ENCODE assay signal across 22 cellular contexts in genomic region chr3:88385090-88385489, GRCh38.
A peak's percentile ranks its signal among the peaks of the same experiment; 100 is the strongest.
DNase-seq lines count a peak whose midpoint lies in the region; ATAC-seq, FAIRE-seq and TF ChIP-seq lines count a peak whose summit lies in the region.
"Had no signal": no experiment of that assay in that cellular context is flagged by ENCODE, and none has a peak within 500 bp of the region (broad histone marks: within the 10 kb centered on the region; RNA-seq: fewer than 3 reads in every experiment).

No MANE protein-coding gene starts in this region.

- H3K27me3 ChIP-seq in GM23338 (ENCODE audit: insufficient read depth), result no peaks in the 10 kb centered on the region
- H3K27me3 ChIP-seq in KMS-11 (ENCODE audit: insufficient read depth, low read depth), result no peaks in the 10 kb centered on the region
- H3K27me3 ChIP-seq: body of pancreas, thyroid gland had no signal

- DNase-seq in GM23338 (ENCODE audit: low spot score) (peak; percentile 21), iPS DF 19.7 (ENCODE audit: low read depth, low spot score) (peak; percentile 9), glomerular visceral epithelial cell (ENCODE audit: extremely low spot score) (no peak), NCI-H2029 treated with DMSO at 0.1 percent for 48 hours (lab: John Stamatoyannopoulos, UW) (no peak), GM19239 (ENCODE audit: insufficient read length, low spot score) (no peak)
- DNase-seq: activated CD4-positive, alpha-beta T cell treated with anti-CD3 and anti-CD28 coated beads, Interleukin-2, amount 10 ng/mL, durations not matched to agents 24 days and 14 days; activated T-cell treated with anti-CD3 and anti-CD28 coated beads for 4 hours; body of pancreas; erythroblast; NCI-H187; NCI-H446 treated with DMSO at 0.1 percent for 48 hours; T1000; thyroid gland had no signal

- H3K27ac ChIP-seq in GM23338 (ENCODE audit: low read depth) (no peak overlapping the region), KMS-11 (peak overlapping the region; percentile 52; the same call in 1 of the 2 replicates)
- H3K27ac ChIP-seq: body of pancreas, prostate gland, thyroid gland had no signal

- no peak for TF ChIP-seq CTCF in GM23338 (conservative IDR thresholded peaks at IDR 0.05; ENCODE audit: low read depth in 2 of 2)
- no peak for TF ChIP-seq CTCF in KMS-11 (conservative IDR thresholded peaks at IDR 0.05; ENCODE audit: low read depth, low read length)

- no peaks in the 10 kb centered on the region for H3K79me2 ChIP-seq in GM23338 (replicated peaks; ENCODE audit: insufficient read depth)
- H3K79me2 ChIP-seq in KMS-11 (ENCODE audit: insufficient read depth, low read depth), result no peaks in the 10 kb centered on the region

- H3K36me3 Mint-ChIP-seq in GM23338 (ENCODE audit: low read depth), result no peaks in the 10 kb centered on the region
- H3K36me3 Mint-ChIP-seq: activated naive CD4-positive, alpha-beta T cell treated with anti-CD3 and anti-CD28 coated beads, Interleukin-2, amount 50 U/mL, for 72 hours; stimulated activated memory B cell treated with anti-CD40 and anti-IgM and Interleukin-4, amounts not matched to agents 10 μg/mL and 1 μg/mL and 100 μg/mL, for 72 hours had no signal

- peak; percentile 71 for ATAC-seq in GM19328 (IDR thresholded peaks at IDR 0.05; ENCODE audit: unreplicated experiment)
- no peak for ATAC-seq in GM23338
- ATAC-seq: body of pancreas; natural killer cell treated with Interleukin-12 subunit alpha and Interleukin-12 subunit beta and Interleukin-15 and Interleukin-18, amount 100 ng/mL, for 72 hours; stimulated activated memory B cell treated with anti-CD40 and anti-IgM and Interleukin-4, amounts not matched to agents 10 μg/mL and 1 μg/mL and 100 μg/mL, for 72 hours had no signal

- H3K27me3 Mint-ChIP-seq in GM23338 (ENCODE audit: insufficient read depth, low read depth, poor library complexity), result no peaks in the 10 kb centered on the region
- H3K27me3 Mint-ChIP-seq: activated CD4-positive, alpha-beta T cell treated with anti-CD3 and anti-CD28 coated beads, Interleukin-2, amount 10 ng/mL, durations not matched to agents 24 days and 14 days; B cell; dendritic cell treated with granulocyte-macrophage colony-stimulating factor and Interleukin-4, amounts not matched to agents 40 ng/mL and 50 ng/mL, for 4 days; natural killer cell treated with Interleukin-12 subunit alpha and Interleukin-12 subunit beta and Interleukin-15 and Interleukin-18, amount 100 ng/mL, for 72 hours; stimulated activated memory B cell treated with anti-CD40 and anti-IgM and Interleukin-4, amounts not matched to agents 10 μg/mL and 1 μg/mL and 100 μg/mL, for 72 hours had no signal

- peaks cover 4% of the 10 kb centered on the region; the same call in 2 of the 3 replicates for H3K4me1 Mint-ChIP-seq in GM23338
- H3K4me1 Mint-ChIP-seq: stimulated activated memory B cell treated with anti-CD40 and anti-IgM and Interleukin-4, amounts not matched to agents 10 μg/mL and 1 μg/mL and 100 μg/mL, for 72 hours had no signal

- H3K4me2 ChIP-seq in GM23338 (no peak overlapping the region), KMS-11 (peak overlapping the region; percentile 33; the same call in 1 of the 2 replicates)

- H3K4me3 ChIP-seq in GM23338, result no peak overlapping the region
- no peak overlapping the region for H3K4me3 ChIP-seq in KMS-11 (IDR thresholded peaks at IDR 0.05; ENCODE audit: insufficient read depth, low read depth, low read length)
- H3K4me3 ChIP-seq: body of pancreas, lung, prostate gland, thyroid gland had no signal

- 0 out of 3 replicates have a peak, but pooled peaks cover 3% of the 10 kb centered on the region for H3K9me3 Mint-ChIP-seq in GM23338

- no peak overlapping the region for H3K4me3 Mint-ChIP-seq in GM23338
- H3K4me3 Mint-ChIP-seq: activated CD4-positive, alpha-beta T cell treated with anti-CD3 and anti-CD28 coated beads, Interleukin-2, amount 10 ng/mL, durations not matched to agents 24 days and 14 days; B cell; dendritic cell treated with granulocyte-macrophage colony-stimulating factor and Interleukin-4, amounts not matched to agents 40 ng/mL and 50 ng/mL, for 4 days; natural killer cell treated with Interleukin-12 subunit alpha and Interleukin-12 subunit beta and Interleukin-15 and Interleukin-18, amount 100 ng/mL, for 72 hours; stimulated activated memory B cell treated with anti-CD40 and anti-IgM and Interleukin-4, amounts not matched to agents 10 μg/mL and 1 μg/mL and 100 μg/mL, for 72 hours had no signal

- H3K9ac ChIP-seq in KMS-11, result peak overlapping the region; percentile 30; the same call in 1 of the 2 replicates

- H3K27ac Mint-ChIP-seq in GM23338, result peak overlapping the region; percentile 85
- H3K27ac Mint-ChIP-seq: activated CD4-positive, alpha-beta T cell treated with anti-CD3 and anti-CD28 coated beads, Interleukin-2, amount 10 ng/mL, durations not matched to agents 24 days and 14 days; B cell; dendritic cell treated with granulocyte-macrophage colony-stimulating factor and Interleukin-4, amounts not matched to agents 40 ng/mL and 50 ng/mL, for 4 days; natural killer cell treated with Interleukin-12 subunit alpha and Interleukin-12 subunit beta and Interleukin-15 and Interleukin-18, amount 100 ng/mL, for 72 hours; stimulated activated memory B cell treated with anti-CD40 and anti-IgM and Interleukin-4, amounts not matched to agents 10 μg/mL and 1 μg/mL and 100 μg/mL, for 72 hours had no signal

- H3F3A ChIP-seq in GM23338 (replicated peaks; ENCODE audit: low read depth), result no peaks in the 10 kb centered on the region

- H3K4me1 ChIP-seq in GM23338 (ENCODE audit: insufficient read depth) (no peaks in the 10 kb centered on the region), KMS-11 (ENCODE audit: low read depth, poor library complexity, severe bottlenecking) (peaks cover 12% of the 10 kb centered on the region)
- H3K4me1 ChIP-seq: body of pancreas, prostate gland, thyroid gland had no signal

- H4K20me1 ChIP-seq in GM23338 (replicated peaks; ENCODE audit: insufficient read depth) (no peaks in the 10 kb centered on the region), KMS-11 (ENCODE audit: insufficient read depth) (no peaks in the 10 kb centered on the region)

- H3K9me2 ChIP-seq in GM23338 (ENCODE audit: insufficient read depth), result peaks cover 7% of the 10 kb centered on the region; the same call in 1 of the 2 replicates

- no peaks in the 10 kb centered on the region for H3K36me3 ChIP-seq in GM23338 (ENCODE audit: insufficient read depth)
- no peaks in the 10 kb centered on the region for H3K36me3 ChIP-seq in KMS-11 (ENCODE audit: insufficient read depth)
- H3K36me3 ChIP-seq: prostate gland, thyroid gland had no signal

- FAIRE-seq in GM19239 (lab: Jason Lieb, UNC), result no peak

- H2AFZ ChIP-seq in GM23338 (no peak overlapping the region), KMS-11 (ENCODE audit: low read depth) (peak overlapping the region; percentile 53)

TF ChIP-seq in GM23338, 12 proteins besides CTCF, POLR2A, EP300 and RAD21 (continues in another document):
- TF ChIP-seq STAT1 (IDR thresholded peaks at IDR 0.05; ENCODE audit: unreplicated experiment), result no peak

Comparison
In these comparisons a context has a peak if more than half of its experiments do, and no peak if none do; other contexts are left out.
1. DNase-seq: peak in GM23338 (single experiment) and iPS DF 19.7 (single experiment); none in glomerular visceral epithelial cell (single experiment), NCI-H2029 treated with DMSO at 0.1 percent for 48 hours (single experiment) and GM19239 (single experiment).